ENCODE assay signal across 7 cellular contexts in the genomic region with DNA sequence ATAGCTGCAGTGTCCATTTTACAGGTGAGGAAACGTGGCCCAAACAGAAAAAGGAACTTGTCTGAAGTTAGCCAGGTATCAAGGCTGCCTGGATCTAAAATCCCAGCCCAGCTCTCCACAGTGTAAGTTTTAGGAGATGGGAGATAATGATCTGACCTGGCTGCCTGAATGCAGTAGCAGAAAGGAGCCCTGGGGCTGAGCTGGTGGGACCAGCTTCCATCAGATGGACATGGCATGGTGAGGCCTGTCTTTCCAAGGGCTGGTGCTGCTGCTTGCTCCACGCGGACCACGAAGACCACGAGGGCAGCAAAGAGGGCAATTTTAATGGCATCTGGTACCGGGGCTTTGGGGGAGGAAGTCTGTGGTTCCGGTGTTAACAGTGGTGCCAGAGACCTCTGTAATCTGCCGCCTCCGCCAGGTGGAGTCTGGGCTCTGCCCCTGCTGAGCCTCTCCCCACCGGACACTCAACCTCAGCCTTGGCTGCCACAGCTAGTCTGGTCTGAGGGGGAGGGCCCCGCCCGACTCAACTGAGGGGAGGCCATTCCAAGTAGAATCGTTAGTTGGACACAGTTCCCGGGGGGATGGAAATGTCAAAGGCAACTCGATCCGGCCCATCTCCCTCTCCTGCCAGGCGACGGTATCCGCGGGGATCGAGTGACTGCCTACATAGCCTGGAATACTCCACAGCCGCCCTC.
A peak's percentile ranks its signal among the peaks of the same experiment; 100 is the strongest.
DNase-seq lines count a peak whose midpoint lies in the region; ATAC-seq and TF ChIP-seq lines count a peak whose summit lies in the region.

No MANE protein-coding gene starts in this region.

- H3K4me3 Mint-ChIP-seq in central memory CD8-positive, alpha-beta T cell: peak overlapping the region; percentile 87

- peak; percentile 48 for DNase-seq in HuH-7 (ENCODE audit: low spot score)
- peak; percentile 29 for DNase-seq in T-helper 22 cell (ENCODE audit: low read depth)
- DNase-seq in central memory CD8-positive, alpha-beta T cell (ENCODE audit: low spot score in 2 of 2): peak; percentile 37 to 47
- peak; percentile 74 for DNase-seq in kidney tubule cell (ENCODE audit: low spot score)
- peak; percentile 42 to 45 for DNase-seq in stimulated activated CD4-positive, alpha-beta T cell treated with anti-CD3 and anti-CD28 coated beads, Interleukin-2, amount 100 ng/mL, for 24 hours

- peaks cover 5% of the 10 kb centered on the region for H3K36me3 Mint-ChIP-seq in central memory CD8-positive, alpha-beta T cell (ENCODE audit: insufficient read depth)

- peak; percentile 45 for ATAC-seq in central memory CD8-positive, alpha-beta T cell (replicated peaks; ENCODE audit: extremely low read depth, poor library complexity, severe bottlenecking)
- ATAC-seq in GM18868 (IDR thresholded peaks at IDR 0.05; ENCODE audit: unreplicated experiment): no peak

- peak overlapping the region; percentile 70 for H3K27ac Mint-ChIP-seq in central memory CD8-positive, alpha-beta T cell (ENCODE audit: low read depth)

- no peaks in the 10 kb centered on the region for H3K9me3 Mint-ChIP-seq in central memory CD8-positive, alpha-beta T cell

- peak; percentile 48 for TF ChIP-seq CTCF in GM12873 (IDR thresholded peaks at IDR 0.05; ENCODE audit: insufficient read depth, low read depth, low read length, missing control alignments)

- H3K27me3 Mint-ChIP-seq in central memory CD8-positive, alpha-beta T cell: no peaks in the 10 kb centered on the region

- H3K4me1 Mint-ChIP-seq in central memory CD8-positive, alpha-beta T cell: peaks cover 42% of the 10 kb centered on the region
